31 cellular contexts compared by ENCODE assay signal in the genomic region with DNA sequence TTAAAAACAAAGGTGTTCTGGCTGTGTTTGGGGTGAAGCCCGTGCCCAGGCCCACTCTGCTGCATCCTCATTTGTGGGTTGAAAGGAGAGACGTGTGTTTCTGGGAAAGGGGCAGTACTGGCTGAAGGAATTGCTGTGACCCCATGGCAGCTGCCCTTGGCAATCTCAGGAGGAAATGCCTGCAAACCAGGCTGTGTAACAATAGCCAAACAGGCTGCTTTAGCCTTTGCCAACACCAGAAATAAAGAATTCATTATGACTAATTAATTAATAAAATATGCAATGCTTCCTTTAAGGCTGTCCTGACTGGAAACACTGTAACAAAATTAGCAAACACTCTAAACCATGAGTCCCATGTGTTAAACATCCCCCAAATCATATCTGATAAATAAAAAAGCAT. TPM values are rescaled to one million over a fixed set of nuclear protein-coding genes. Genes with fewer than 3 reads are reported as not detected.
DNase-seq lines count a peak whose midpoint lies in the region; ATAC-seq and TF ChIP-seq lines count a peak whose summit lies in the region.
"Had no signal": no experiment of that assay in that cellular context is flagged by ENCODE, and none has a peak within 500 bp of the region (broad histone marks: within the 10 kb centered on the region; RNA-seq: fewer than 3 reads in every experiment).

No MANE protein-coding gene starts in this region.

- CTCF ChIA-PET in HEK293T (lab: Yijun Ruan, JAX) = no interaction called here
- CTCF ChIA-PET in activated CD8-positive, alpha-beta T cell treated with anti-CD3 and anti-CD28 coated beads for 36 hours (lab: Charles Lee) = no interaction called here

- no peak overlapping the region for H3K27ac Mint-ChIP-seq in activated CD8-positive, alpha-beta T cell treated with anti-CD3 and anti-CD28 coated beads for 36 hours
- H3K27ac Mint-ChIP-seq: activated CD4-positive, alpha-beta memory T cell treated with anti-CD3 and anti-CD28 coated beads, Interleukin-2, amount 10 ng/mL, durations not matched to agents 7 days and 5 days; activated naive CD4-positive, alpha-beta T cell treated with anti-CD3 and anti-CD28 coated beads, Interleukin-2, amount 50 U/mL, for 72 hours; activated T-helper 2 cell treated with anti-CD3 and anti-CD28 coated beads, Interferon-gamma antibody, Interleukin-2, Interleukin-4, amounts not matched to agents 10 μg/mL and 5 μg/mL and 100 μg/mL, durations not matched to agents 14 hours and 24 hours and 36 hours; dendritic cell treated with granulocyte-macrophage colony-stimulating factor and Interleukin-4, amounts not matched to agents 40 ng/mL and 50 ng/mL, for 4 days; immature natural killer cell; naive B cell; T-helper 17 cell had no signal

- peaks cover 3% of the 10 kb centered on the region for H3K4me1 Mint-ChIP-seq in activated CD8-positive, alpha-beta T cell treated with anti-CD3 and anti-CD28 coated beads for 36 hours (ENCODE audit: low read depth)
- H3K4me1 Mint-ChIP-seq: central memory CD8-positive, alpha-beta T cell; immature natural killer cell; naive B cell; T-helper 17 cell had no signal

- H3K27me3 ChIP-seq in H7 (ENCODE audit: control insufficient read depth, insufficient read depth, low read length) = no peaks in the 10 kb centered on the region
- H3K27me3 ChIP-seq: BE2C, foreskin keratinocyte, hepatocyte, stomach, thyroid gland had no signal

- POLR2A ChIA-PET in HEK293T (lab: Yijun Ruan, JAX) = no interaction called here
- POLR2A ChIA-PET in activated CD8-positive, alpha-beta T cell treated with anti-CD3 and anti-CD28 coated beads for 36 hours (lab: Charles Lee) = no interaction called here

- no peak for TF ChIP-seq CTCF in activated CD8-positive, alpha-beta T cell treated with anti-CD3 and anti-CD28 coated beads for 36 hours (IDR thresholded peaks at IDR 0.05)

- H3K36me3 ChIP-seq in H7 (replicated peaks; ENCODE audit: control insufficient read depth, insufficient read depth, low read length) = no peaks in the 10 kb centered on the region
- H3K36me3 ChIP-seq: BE2C, stomach, thyroid gland had no signal

- H3K36me3 Mint-ChIP-seq in activated CD8-positive, alpha-beta T cell treated with anti-CD3 and anti-CD28 coated beads for 36 hours (ENCODE audit: low read depth) = no peaks in the 10 kb centered on the region
- H3K36me3 Mint-ChIP-seq: activated naive CD4-positive, alpha-beta T cell treated with anti-CD3 and anti-CD28 coated beads, Interleukin-2, amount 50 U/mL, for 72 hours; immature natural killer cell; naive B cell had no signal

- peaks cover 27% of the 10 kb centered on the region for H3K27me3 Mint-ChIP-seq in activated CD8-positive, alpha-beta T cell treated with anti-CD3 and anti-CD28 coated beads for 36 hours

- no peak overlapping the region for H3K4me3 Mint-ChIP-seq in activated CD8-positive, alpha-beta T cell treated with anti-CD3 and anti-CD28 coated beads for 36 hours
- H3K4me3 Mint-ChIP-seq: activated CD4-positive, alpha-beta memory T cell treated with anti-CD3 and anti-CD28 coated beads, Interleukin-2, amount 10 ng/mL, durations not matched to agents 7 days and 5 days; central memory CD8-positive, alpha-beta T cell; dendritic cell treated with granulocyte-macrophage colony-stimulating factor and Interleukin-4, amounts not matched to agents 40 ng/mL and 50 ng/mL, for 4 days; immature natural killer cell; naive B cell; T-helper 17 cell had no signal

- no peaks in the 10 kb centered on the region for H3K9me3 Mint-ChIP-seq in activated CD8-positive, alpha-beta T cell treated with anti-CD3 and anti-CD28 coated beads for 36 hours
- H3K9me3 Mint-ChIP-seq: activated naive CD4-positive, alpha-beta T cell treated with anti-CD3 and anti-CD28 coated beads, Interleukin-2, amount 50 U/mL, for 72 hours; activated T-helper 2 cell treated with anti-CD3 and anti-CD28 coated beads, Interferon-gamma antibody, Interleukin-2, Interleukin-4, amounts not matched to agents 10 μg/mL and 5 μg/mL and 100 μg/mL, durations not matched to agents 14 hours and 24 hours and 36 hours; central memory CD8-positive, alpha-beta T cell; dendritic cell treated with granulocyte-macrophage colony-stimulating factor and Interleukin-4, amounts not matched to agents 40 ng/mL and 50 ng/mL, for 4 days; immature natural killer cell had no signal

- ATAC-seq in activated CD8-positive, alpha-beta T cell treated with anti-CD3 and anti-CD28 coated beads for 36 hours = no peak
- ATAC-seq: activated CD4-positive, CD25-positive, alpha-beta regulatory T cell treated with anti-CD3 and anti-CD28 coated beads, Interleukin-2, amount 50 U/mL, for 24 hours; activated naive CD4-positive, alpha-beta T cell treated with anti-CD3 and anti-CD28 coated beads, Interleukin-2, amount 50 U/mL, for 72 hours; foreskin keratinocyte; left lobe of liver; psoas muscle; T-helper 17 cell had no signal

- DNase-seq in AG08395 (ENCODE audit: low spot score) = peak; percentile 33
- DNase-seq in LHCN-M2 (ENCODE audit: low read depth) = peak; percentile 73
- DNase-seq in dermis blood vessel endothelial cell = peak; percentile 88
- DNase-seq in kidney glomerular epithelial cell (lab: John Stamatoyannopoulos, UW) = peak; percentile 5
- DNase-seq in HEK293T (ENCODE audit: extremely low spot score) = no peak
- no peak for DNase-seq in H7
- DNase-seq in activated CD8-positive, alpha-beta T cell treated with anti-CD3 and anti-CD28 coated beads for 36 hours = no peak
- no peak for DNase-seq in iPS-NIHi11 (ENCODE audit: low spot score)
- DNase-seq: activated CD4-positive, alpha-beta memory T cell treated with anti-CD3 and anti-CD28 coated beads, Interleukin-2, amount 10 ng/mL, durations not matched to agents 7 days and 5 days; BE2C; DMS53; foreskin keratinocyte; GDM1; HCEC 1CT; immature natural killer cell; naive B cell; NCI-H146; NCI-H2107; NCI-H774; psoas muscle; stomach; T-helper 17 cell had no signal

- no peak overlapping the region for H3K4me3 ChIP-seq in H7 (ENCODE audit: insufficient read depth, low read depth, low read length)
- H3K4me3 ChIP-seq: hepatocyte, psoas muscle, skin epidermis, stomach, thyroid gland had no signal

- intact Hi-C loops in activated CD8-positive, alpha-beta T cell treated with anti-CD3 and anti-CD28 coated beads for 36 hours (cut with micrococcal nuclease) = no loop called here

TF ChIP-seq in HEK293T, 16 proteins besides CTCF, POLR2A, EP300 and RAD21:
- TF ChIP-seq ZNF384 (IDR thresholded peaks at IDR 0.05) (no peak), BHLHE40 (IDR thresholded peaks at IDR 0.05; ENCODE audit: borderline replicate concordance) (no peak)
TF ChIP-seq in HEK293T: peak in this region for 0.

RNA-seq across cellular contexts. Expression of gene KRR1, which starts 53.0 kb away (rescaled TPM):
- total RNA-seq in LHCN-M2 (2014; rRNA removed) (46.6 and 52.7 TPM in 2 replicates), dermis blood vessel endothelial cell (51.9 and 76.4 TPM in 2 replicates)
- polyA plus RNA-seq in LHCN-M2 (2012) = 19.1 TPM
- 25.6 and 35.0 TPM in 2 replicates for total RNA-seq in H7 (2014; rRNA removed; shearing (Covaris generic))
- 100 to 1,000 TPM; 113 to 121 TPM for total RNA-seq in activated CD8-positive, alpha-beta T cell treated with anti-CD3 and anti-CD28 coated beads for 36 hours

Comparison
In these comparisons a context has a peak if more than half of its experiments do, and no peak if none do; other contexts are left out.
1. DNase-seq: peak in AG08395 (single experiment), LHCN-M2 (single experiment), dermis blood vessel endothelial cell (single experiment) and kidney glomerular epithelial cell (single experiment); none in HEK293T (single experiment), H7 (single experiment), activated CD8-positive, alpha-beta T cell treated with anti-CD3 and anti-CD28 coated beads for 36 hours (single experiment) and iPS-NIHi11 (single experiment).